In the genomic region with DNA sequence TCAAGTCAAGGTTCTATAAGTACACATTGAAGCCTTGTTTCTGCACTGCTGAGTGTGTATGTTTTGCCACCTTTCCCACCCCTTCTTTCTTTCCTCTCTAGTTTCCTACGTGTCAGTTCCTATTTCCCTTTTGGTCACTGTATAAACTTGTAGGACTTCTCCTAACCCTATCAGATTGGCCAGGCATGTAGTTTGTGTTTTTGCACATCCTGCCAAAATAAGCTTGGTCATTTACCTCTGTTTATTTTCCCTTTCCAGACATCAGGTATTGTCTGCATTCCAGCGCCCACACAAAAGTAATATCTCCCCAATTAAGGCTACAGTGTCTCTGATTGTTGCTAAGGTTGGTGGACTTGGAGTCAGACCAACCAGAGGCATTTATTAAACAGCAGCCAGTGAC, we compare ENCODE assay signal across 22 cellular contexts.
"Had no signal": no experiment of that assay in that cellular context is flagged by ENCODE, and none has a peak within 500 bp of the region (broad histone marks: within the 10 kb centered on the region; RNA-seq: fewer than 3 reads in every experiment).

No MANE protein-coding gene starts in this region.

- H3K4me3 Mint-ChIP-seq: activated naive CD8-positive, alpha-beta T cell treated with anti-CD3 and anti-CD28 coated beads for 36 hours; memory B cell; naive B cell had no signal

- H3K4me1 ChIP-seq: parathyroid adenoma, upper lobe of right lung had no signal

- H3K27me3 ChIP-seq: cardiac muscle cell, esophagus muscularis mucosa, thyroid gland, upper lobe of right lung had no signal

- H3K4me3 ChIP-seq: cardiac muscle cell, esophagus muscularis mucosa, left ventricle myocardium inferior, mucosa of descending colon, thyroid gland, upper lobe of right lung had no signal

- DNase-seq: activated CD4-positive, alpha-beta T cell treated with anti-CD3 and anti-CD28 coated beads for 4 hours; activated CD4-positive, alpha-beta T cell treated with anti-CD3 and anti-CD28 coated beads, Interleukin-2, amount 50 U/mL, for 48 hours; activated CD4-positive, CD25-positive, alpha-beta regulatory T cell; activated naive CD4-positive, alpha-beta T cell treated with Interleukin-2 at 50 U/mL for 16 hours; activated naive CD8-positive, alpha-beta T cell treated with anti-CD3 and anti-CD28 coated beads for 36 hours; activated T-cell treated with anti-CD3 and anti-CD28 coated beads, Interleukin-2, amount 50 U/mL, for 48 hours; cortex of kidney; effector CD4-positive, alpha-beta T cell; hypothalamus; left ventricle myocardium inferior; mucosa of descending colon; naive B cell; nucleus accumbens; stimulated activated CD4-positive, alpha-beta T cell treated with anti-CD3 and anti-CD28 coated beads, Interleukin-4, amount 100 ng/mL, for 24 hours; stimulated activated naive CD4-positive, alpha-beta T cell treated with Interleukin-2 at 50 U/mL for 16 hours; T1000; thyroid gland; upper lobe of right lung had no signal

- H3K9me3 ChIP-seq: mucosa of descending colon, thyroid gland, upper lobe of right lung had no signal

- H3K27ac Mint-ChIP-seq: activated naive CD8-positive, alpha-beta T cell treated with anti-CD3 and anti-CD28 coated beads for 36 hours; memory B cell; naive B cell had no signal

- ATAC-seq: mucosa of descending colon, upper lobe of right lung had no signal

- H3K27me3 Mint-ChIP-seq: activated naive CD8-positive, alpha-beta T cell treated with anti-CD3 and anti-CD28 coated beads for 36 hours; memory B cell; naive B cell had no signal

- H3K36me3 ChIP-seq: cardiac muscle cell, esophagus muscularis mucosa, left ventricle myocardium inferior, thyroid gland, upper lobe of right lung had no signal

- H3K36me3 Mint-ChIP-seq: activated naive CD8-positive, alpha-beta T cell treated with anti-CD3 and anti-CD28 coated beads for 36 hours; memory B cell; naive B cell had no signal

- H3K27ac ChIP-seq: cardiac muscle cell, esophagus muscularis mucosa, left ventricle myocardium inferior, parathyroid adenoma, thyroid gland, upper lobe of right lung had no signal

- H3K9me3 Mint-ChIP-seq: activated naive CD8-positive, alpha-beta T cell treated with anti-CD3 and anti-CD28 coated beads for 36 hours had no signal

- H3K4me1 Mint-ChIP-seq: activated naive CD8-positive, alpha-beta T cell treated with anti-CD3 and anti-CD28 coated beads for 36 hours; memory B cell; naive B cell had no signal
